In genomic region chr3:158717576-158717975, GRCh38 we compare ENCODE assay signal across 25 cellular contexts. TPM values are rescaled to one million over a fixed set of nuclear protein-coding genes. Genes with fewer than 3 reads are reported as not detected.
DNase-seq lines count a peak whose midpoint lies in the region; ATAC-seq, FAIRE-seq and TF ChIP-seq lines count a peak whose summit lies in the region.
"Had no signal": no experiment of that assay in that cellular context is flagged by ENCODE, and none has a peak within 500 bp of the region (broad histone marks: within the 10 kb centered on the region; RNA-seq: fewer than 3 reads in every experiment).

No MANE protein-coding gene starts in this region.

- no peak overlapping the region for H3K9ac ChIP-seq in IMR-90 (ENCODE audit: low read depth, low read length)
- H3K9ac ChIP-seq in neuronal stem cell (ENCODE audit: low read depth, low read length, poor library complexity): no peak overlapping the region

- 0 out of 2 replicates have a peak, but pooled peaks cover 2% of the 10 kb centered on the region for H3K36me3 ChIP-seq in IMR-90 (ENCODE audit: control insufficient read depth, insufficient read depth, low read length)
- peaks cover 2 to 18% of the 10 kb centered on the region in 2 donors for H3K36me3 ChIP-seq in neuronal stem cell (replicated peaks in 1 of 2; ENCODE audit: control insufficient read depth in 2 of 2, insufficient read depth in 2 of 2, low read length in 2 of 2)
- H3K36me3 ChIP-seq in naive thymus-derived CD4-positive, alpha-beta T cell (ENCODE audit: control insufficient read depth in 2 of 3, insufficient read depth in 3 of 3, low read length in 3 of 3): peaks cover 0 to 9% (median 0%) of the 10 kb centered on the region in 3 experiments
- H3K36me3 ChIP-seq: thyroid gland had no signal

- H3K18ac ChIP-seq in IMR-90 (ENCODE audit: low read depth, low read length) (peak overlapping the region; percentile 8; the same call in 1 of the 2 replicates), neuronal stem cell (ENCODE audit: low read length) (no peak overlapping the region)

- peak overlapping the region; percentile 17 for H3K27ac Mint-ChIP-seq in central memory CD8-positive, alpha-beta T cell (ENCODE audit: low read depth)
- H3K27ac Mint-ChIP-seq in naive thymus-derived CD4-positive, alpha-beta T cell: peak overlapping the region in 3 of 9 donors; percentile 35 to 77 (median 63)
- H3K27ac Mint-ChIP-seq: activated T-cell treated with anti-CD3 and anti-CD28 coated beads, Interleukin-2, amount 50 U/mL, for 72 hours; stimulated activated naive CD8-positive, alpha-beta T cell treated with anti-CD3 and anti-CD28 coated beads, Interleukin-15, Interleukin-2, amounts not matched to agents 100 ng/mL and 50 ng/mL, for 24 hours; T-helper 1 cell treated with Interleukin-12 subunit alpha and Interleukin-12 subunit beta and Interleukin-4 antibody, amounts not matched to agents 30 μg/mL and 1 μg/mL, for 36 hours had no signal

- TF ChIP-seq EP300 in A549 (IDR thresholded peaks at IDR 0.05): no peak

- no peak for TF ChIP-seq RAD21 in A549 (conservative IDR thresholded peaks at IDR 0.05 in 1 of 2, IDR thresholded peaks at IDR 0.05 in 1 of 2)
- TF ChIP-seq RAD21 in IMR-90 (IDR thresholded peaks at IDR 0.05; ENCODE audit: low read length): no peak

- H2BK15ac ChIP-seq in IMR-90 (ENCODE audit: low read depth, low read length) (peak overlapping the region; percentile 1; the same call in 1 of the 3 replicates), neuronal stem cell (ENCODE audit: low read length) (no peak overlapping the region)

- no peak overlapping the region for H3K4me3 Mint-ChIP-seq in central memory CD8-positive, alpha-beta T cell
- H3K4me3 Mint-ChIP-seq in naive thymus-derived CD4-positive, alpha-beta T cell: peak overlapping the region in 1 of 10 donors; percentile 43
- H3K4me3 Mint-ChIP-seq: activated T-cell treated with anti-CD3 and anti-CD28 coated beads, Interleukin-2, amount 50 U/mL, for 72 hours; stimulated activated naive CD8-positive, alpha-beta T cell treated with anti-CD3 and anti-CD28 coated beads, Interleukin-15, Interleukin-2, amounts not matched to agents 100 ng/mL and 50 ng/mL, for 24 hours; T-helper 1 cell treated with Interleukin-12 subunit alpha and Interleukin-12 subunit beta and Interleukin-4 antibody, amounts not matched to agents 30 μg/mL and 1 μg/mL, for 36 hours had no signal

- H3K27ac ChIP-seq in A549 (peak overlapping the region; percentile 38 to 90; a peak in 5 of 6 replicates), IMR-90 (ENCODE audit: insufficient read depth, low read length) (no peak overlapping the region), neuronal stem cell (replicated peaks; ENCODE audit: low read length) (no peak overlapping the region)
- no peak overlapping the region for H3K27ac ChIP-seq in naive thymus-derived CD4-positive, alpha-beta T cell (ENCODE audit: low read depth, low read length)
- H3K27ac ChIP-seq: esophagus muscularis mucosa, gastrocnemius medialis, thyroid gland had no signal

- DNase-seq in A549 (ENCODE audit: low read depth in 1 of 2, low spot score in 1 of 2): no peak
- no peak for DNase-seq in IMR-90
- no peak for DNase-seq in central memory CD8-positive, alpha-beta T cell (ENCODE audit: low spot score in 2 of 2)
- DNase-seq in neuronal stem cell (ENCODE audit: low spot score): no peak
- DNase-seq in RCC 7860 (ENCODE audit: low spot score): no peak
- DNase-seq in cortex of kidney (lab: John Stamatoyannopoulos, UW): no peak
- DNase-seq in naive thymus-derived CD4-positive, alpha-beta T cell: no peak
- DNase-seq: activated T-cell treated with anti-CD3 and anti-CD28 coated beads, Interleukin-2, amount 50 U/mL, for 72 hours; aorta; Caco-2; gastrocnemius medialis; H7; NCI-H2171; nucleus accumbens; retina; SHP77 treated with DMSO at 0.1 percent for 48 hours; stimulated activated CD4-positive, alpha-beta T cell treated with anti-CD3 and anti-CD28 coated beads, Interleukin-4, amount 100 ng/mL, for 24 hours; thyroid gland had no signal

- in situ Hi-C loops in IMR-90 (cut with MboI; ENCODE audit: low sequenced_read_pairs): loop anchor here (25.0 kb wide), 1 partner anchor 1555 kb away; the partner anchor contains the start of gene CCNL1

- H2BK12ac ChIP-seq in neuronal stem cell (ENCODE audit: low read length): no peak overlapping the region

- H2AK5ac ChIP-seq in IMR-90 (ENCODE audit: low read depth, low read length) (peak overlapping the region; percentile 10; the same call in 1 of the 2 replicates), neuronal stem cell (ENCODE audit: low read depth, low read length) (no peak overlapping the region)

- H2BK120ac ChIP-seq in IMR-90 (ENCODE audit: low read depth, low read length): no peak overlapping the region
- no peak overlapping the region for H2BK120ac ChIP-seq in neuronal stem cell (ENCODE audit: low read depth, low read length)

- H2AK9ac ChIP-seq in IMR-90 (replicated peaks; ENCODE audit: low read depth, low read length, poor library complexity): peak overlapping the region; percentile 1

- ATAC-seq in A549 (peak; percentile 33 to 44; a peak in 4 of 6 replicates), IMR-90 (ENCODE audit: low read depth) (no peak), GM19023 (IDR thresholded peaks at IDR 0.05; ENCODE audit: unreplicated experiment) (no peak)
- no peak for ATAC-seq in central memory CD8-positive, alpha-beta T cell (replicated peaks; ENCODE audit: extremely low read depth, poor library complexity, severe bottlenecking)
- ATAC-seq in naive thymus-derived CD4-positive, alpha-beta T cell: no peak
- ATAC-seq: gastrocnemius medialis had no signal

- H3K23ac ChIP-seq in IMR-90 (ENCODE audit: low read depth, low read length): no peak overlapping the region
- H3K23ac ChIP-seq in neuronal stem cell (ENCODE audit: low read depth, low read length, poor library complexity): no peak overlapping the region

- no peaks in the 10 kb centered on the region for H4K20me1 ChIP-seq in IMR-90 (ENCODE audit: insufficient read depth, low read length)

- H2AFZ ChIP-seq in IMR-90 (replicated peaks; ENCODE audit: low read length, poor library complexity) (no peak overlapping the region), neuronal stem cell (ENCODE audit: low read length) (no peak overlapping the region)

- peak overlapping the region; percentile 2; the same call in 1 of the 2 replicates for H3K4ac ChIP-seq in IMR-90 (ENCODE audit: low read depth, low read length)
- no peak overlapping the region for H3K4ac ChIP-seq in neuronal stem cell (ENCODE audit: low read length)

- no peak for FAIRE-seq in A549 (lab: Jason Lieb, UNC)
- FAIRE-seq in RCC 7860 (lab: Jason Lieb, UNC): no peak
- FAIRE-seq: A204.1, islet of Langerhans had no signal

- H2BK20ac ChIP-seq in IMR-90 (ENCODE audit: low read depth, low read length): no peak overlapping the region

- peak overlapping the region in 1 of 2 experiments; percentile 41; a peak in 1 of 4 replicates for H4K8ac ChIP-seq in IMR-90 (ENCODE audit: low read depth in 2 of 2, low read length in 2 of 2)
- no peak overlapping the region for H4K8ac ChIP-seq in neuronal stem cell (ENCODE audit: low read depth, low read length)

- H3K9me3 Mint-ChIP-seq in central memory CD8-positive, alpha-beta T cell: no peaks in the 10 kb centered on the region
- peaks cover 0 to 1% (median 0%) of the 10 kb centered on the region in 11 donors for H3K9me3 Mint-ChIP-seq in naive thymus-derived CD4-positive, alpha-beta T cell
- H3K9me3 Mint-ChIP-seq: activated T-cell treated with anti-CD3 and anti-CD28 coated beads, Interleukin-2, amount 50 U/mL, for 72 hours; stimulated activated naive CD8-positive, alpha-beta T cell treated with anti-CD3 and anti-CD28 coated beads, Interleukin-15, Interleukin-2, amounts not matched to agents 100 ng/mL and 50 ng/mL, for 24 hours; T-helper 1 cell treated with Interleukin-12 subunit alpha and Interleukin-12 subunit beta and Interleukin-4 antibody, amounts not matched to agents 30 μg/mL and 1 μg/mL, for 36 hours had no signal

- dilution Hi-C loops in IMR-90 (cut with HindIII; ENCODE audit: low sequenced_read_pairs, unreplicated experiment): no loop called here

- peaks cover 29% of the 10 kb centered on the region for H3K9me1 ChIP-seq in IMR-90 (ENCODE audit: insufficient read depth, low read length)

- no TSS peak for BruUV-seq in IMR-90 (replicated peaks; lab: Mats Ljungman, UMichigan)

- intact Hi-C loops in IMR-90 (cut with micrococcal nuclease): no loop called here
- intact Hi-C loops in naive thymus-derived CD4-positive, alpha-beta T cell (cut with micrococcal nuclease): loop anchor here in 1 of 2 donors (1.0 kb wide), 1 partner anchor 35 kb away; no protein-coding TSS in a partner anchor

- H3K9me3 ChIP-seq in A549: no peaks in the 10 kb centered on the region
- no peaks in the 10 kb centered on the region for H3K9me3 ChIP-seq in IMR-90 (ENCODE audit: control insufficient read depth, insufficient read depth, low read length)
- no peaks in the 10 kb centered on the region for H3K9me3 ChIP-seq in neuronal stem cell (replicated peaks in 1 of 2; ENCODE audit: control insufficient read depth in 2 of 2, insufficient read depth in 1 of 2, low read depth in 1 of 2, low read length in 2 of 2)
- H3K9me3 ChIP-seq in naive thymus-derived CD4-positive, alpha-beta T cell (ENCODE audit: control insufficient read depth in 2 of 3, low read length in 3 of 3): no peaks in the 10 kb centered on the region
- H3K9me3 ChIP-seq: Caco-2, esophagus muscularis mucosa, gastrocnemius medialis, thyroid gland had no signal

- H3K79me1 ChIP-seq in IMR-90 (ENCODE audit: low read depth in 1 of 2, low read length in 2 of 2): peaks cover 6 to 36% of the 10 kb centered on the region in 2 experiments
- H3K79me1 ChIP-seq in neuronal stem cell (ENCODE audit: low read depth, low read length): no peaks in the 10 kb centered on the region

- peaks cover 4% of the 10 kb centered on the region for H3K36me3 Mint-ChIP-seq in central memory CD8-positive, alpha-beta T cell (ENCODE audit: insufficient read depth)
- H3K36me3 Mint-ChIP-seq in naive thymus-derived CD4-positive, alpha-beta T cell: peaks cover 6 to 30% (median 14%) of the 10 kb centered on the region in 5 donors

- CTCF ChIA-PET in A549 (lab: Yijun Ruan, JAX) (interaction anchor here (0.7 to 12.4 kb wide), 8 partner anchors 10 to 85 kb away, joined by 3 to 71 read pairs (median 4); partner anchors contain the start of genes LXN and MFSD1), IMR-90 (lab: Yijun Ruan, JAX) (interaction anchor here (0.6 to 1.2 kb wide), 3 partner anchors 10 to 71 kb away, joined by 3 to 4 read pairs (median 4); partner anchors contain the start of gene LXN)
- CTCF ChIA-PET in naive thymus-derived CD4-positive, alpha-beta T cell (lab: Charles Lee): interaction anchor here (0.7 to 1.0 kb wide), 2 partner anchors 10 to 14 kb away, joined by 3 to 5 read pairs; no protein-coding TSS in a partner anchor

- WGBS in A549 (ENCODE audit: missing lambda C conversion rate): 94% methylated on average over 2 of the region's 2 CpGs
- no CpG with 5 or more reads among the region's 2 CpGs for WGBS in IMR-90 (ENCODE audit: extremely low coverage in 2 of 2, insufficient read length in 1 of 2), 2 experiments
- no CpG with 5 or more reads among the region's 2 CpGs for whole genome bisulfite sequencing in neuronal stem cell (ENCODE audit: extremely low coverage in 2 of 2, insufficient read length in 2 of 2, insufficient replicate concordance in 1 of 2), 2 donors

- no peak overlapping the region for H2BK5ac ChIP-seq in IMR-90 (ENCODE audit: low read depth, low read length, poor library complexity, severe bottlenecking)
- H2BK5ac ChIP-seq in neuronal stem cell (ENCODE audit: low read length): no peak overlapping the region

- H3K14ac ChIP-seq in IMR-90 (replicated peaks; ENCODE audit: low read depth, low read length) (no peak overlapping the region), neuronal stem cell (ENCODE audit: low read length) (peak overlapping the region; percentile 14)

- H3K27me3 Mint-ChIP-seq in central memory CD8-positive, alpha-beta T cell: no peaks in the 10 kb centered on the region
- no peaks in the 10 kb centered on the region for H3K27me3 Mint-ChIP-seq in naive thymus-derived CD4-positive, alpha-beta T cell
- H3K27me3 Mint-ChIP-seq: stimulated activated naive CD8-positive, alpha-beta T cell treated with anti-CD3 and anti-CD28 coated beads, Interleukin-15, Interleukin-2, amounts not matched to agents 100 ng/mL and 50 ng/mL, for 24 hours had no signal

- POLR2A ChIA-PET in A549 (lab: Yijun Ruan, JAX): no interaction called here
- POLR2A ChIA-PET in IMR-90 (lab: Charles Lee; ENCODE audit: unreplicated experiment): no interaction called here
- POLR2A ChIA-PET in naive thymus-derived CD4-positive, alpha-beta T cell (lab: Charles Lee): no interaction called here

- TF ChIP-seq POLR2A in A549 (IDR thresholded peaks at IDR 0.05; ENCODE audit: low read length) (no peak), IMR-90 (IDR thresholded peaks at IDR 0.05; ENCODE audit: low read depth, low read length) (no peak)

- H3K4me3 ChIP-seq in A549 (no peak overlapping the region), IMR-90 (ENCODE audit: insufficient read depth, low read depth, low read length) (no peak overlapping the region), neuronal stem cell (ENCODE audit: low read length in 2 of 2) (no peak overlapping the region)
- no peak overlapping the region for H3K4me3 ChIP-seq in naive thymus-derived CD4-positive, alpha-beta T cell (ENCODE audit: low read length)
- H3K4me3 ChIP-seq: esophagus muscularis mucosa, gastrocnemius medialis, thyroid gland had no signal

- H3K27me3 ChIP-seq in IMR-90 (ENCODE audit: control insufficient read depth, insufficient read depth, low read length): no peaks in the 10 kb centered on the region
- H3K27me3 ChIP-seq in neuronal stem cell (ENCODE audit: control insufficient read depth in 3 of 3, insufficient read depth in 3 of 3, low read depth in 1 of 3, low read length in 3 of 3): peaks cover 0 to 2% (median 0%) of the 10 kb centered on the region in 3 experiments
- H3K27me3 ChIP-seq in naive thymus-derived CD4-positive, alpha-beta T cell (ENCODE audit: control insufficient read depth in 2 of 2, insufficient read depth in 2 of 2, low read length in 2 of 2): no peaks in the 10 kb centered on the region
- H3K27me3 ChIP-seq: esophagus muscularis mucosa, gastrocnemius medialis, thyroid gland had no signal

- no peak overlapping the region; the same call in 1 of the 2 replicates for H4K5ac ChIP-seq in IMR-90 (ENCODE audit: low read depth, low read length)

- TF ChIP-seq CTCF in A549 (IDR thresholded peaks at IDR 0.05) (no peak), IMR-90 (conservative IDR thresholded peaks at IDR 0.05; ENCODE audit: low read depth, low read length) (no peak)

- H3K4me1 Mint-ChIP-seq in central memory CD8-positive, alpha-beta T cell: peaks cover 22% of the 10 kb centered on the region
- peaks cover 19 to 41% (median 30%) of the 10 kb centered on the region in 7 donors for H3K4me1 Mint-ChIP-seq in naive thymus-derived CD4-positive, alpha-beta T cell

- H3K4me2 ChIP-seq in A549 (peak overlapping the region; percentile 4; the same call in 1 of the 3 replicates), IMR-90 (ENCODE audit: low read depth, low read length) (no peak overlapping the region), neuronal stem cell (ENCODE audit: insufficient read depth, low read length, poor library complexity, severe bottlenecking) (no peak overlapping the region)

- H3K4me1 ChIP-seq in A549 (peaks cover 80% of the 10 kb centered on the region), IMR-90 (ENCODE audit: control insufficient read depth, insufficient read depth, low read length) (peaks cover 29% of the 10 kb centered on the region), neuronal stem cell (ENCODE audit: control insufficient read depth in 2 of 2, insufficient read depth in 1 of 2, low read depth in 1 of 2, low read length in 2 of 2) (peaks cover 0 to 5% of the 10 kb centered on the region in 2 donors)
- peaks cover 9 to 16% of the 10 kb centered on the region in 2 donors for H3K4me1 ChIP-seq in naive thymus-derived CD4-positive, alpha-beta T cell (ENCODE audit: control insufficient read depth in 2 of 2, insufficient read depth in 2 of 2, low read length in 2 of 2)
- H3K4me1 ChIP-seq: Caco-2 had no signal

- H4K91ac ChIP-seq in IMR-90 (ENCODE audit: insufficient read depth, low read depth, low read length): peak overlapping the region; percentile 31; the same call in 1 of the 2 replicates
- no peak overlapping the region for H4K91ac ChIP-seq in neuronal stem cell (ENCODE audit: low read depth, low read length, poor library complexity)

- H3K56ac ChIP-seq in IMR-90 (ENCODE audit: extremely low read depth, insufficient read depth, low read length): no peak overlapping the region

RNA-seq across cellular contexts. Expression of gene RARRES1, which starts 14.7 kb away (rescaled TPM):
- 33.4 and 38.4 TPM in 2 replicates for polyA plus RNA-seq in A549 (2011; rRNA removed)
- polyA plus RNA-seq in A549 (2012; cell fraction: cytosol; rRNA removed): 2.5 and 3.5 TPM in 2 replicates
- polyA plus RNA-seq in A549 (2012; cell fraction: nucleus; rRNA removed): 5.2 and 5.5 TPM in 2 replicates
- 8.5 to 16.6 TPM (median 10.9 TPM) in 3 replicates for polyA plus RNA-seq in A549 (2017; fragmentation: RNase III; extraction: RNeasy Plus Mini Kit Qiagen cat#74134 plus additional on column Dnase treatment)
- 2.9 and 3.5 TPM in 2 replicates for polyA minus RNA-seq in A549 (2011; rRNA and poly(A)+ RNA removed)
- 0.90 and 1.9 TPM in 2 replicates for total RNA-seq in IMR-90 (2012; rRNA removed)
- polyA plus RNA-seq in IMR-90 (2012; rRNA removed): 2.6 and 3.0 TPM in 2 replicates
- 1.9 and 11.6 TPM in 2 replicates for polyA plus RNA-seq in IMR-90 (2012; cell fraction: cytosol; rRNA removed)
- polyA plus RNA-seq in IMR-90 (2012; cell fraction: nucleus; rRNA removed; ENCODE audit: low replicate concordance): 3.8 and 4.0 TPM in 2 replicates
- 0.89 TPM for polyA plus RNA-seq in neuronal stem cell (2013, experiment 1 of 2)
- polyA plus RNA-seq in neuronal stem cell (2013, experiment 2 of 2): 0.96 TPM
- not detected for total RNA-seq in naive thymus-derived CD4-positive, alpha-beta T cell
- polyA plus RNA-seq in naive thymus-derived CD4-positive, alpha-beta T cell: not detected
- total RNA-seq: activated naive CD4-positive, alpha-beta T cell treated with anti-CD3 and anti-CD28 coated beads, Interleukin-2, amount 50 U/mL, for 72 hours; H7 had no signal

RNA-seq across cellular contexts. Expression of gene LXN, which starts 45.1 kb away (rescaled TPM):
- 131 and 135 TPM in 2 replicates for polyA plus RNA-seq in A549 (2011; rRNA removed)
- 40.2 and 45.0 TPM in 2 replicates for polyA plus RNA-seq in A549 (2012; cell fraction: cytosol; rRNA removed)
- 18.5 and 19.1 TPM in 2 replicates for polyA plus RNA-seq in A549 (2012; cell fraction: nucleus; rRNA removed)
- 36.5 to 51.8 TPM (median 37.9 TPM) in 3 replicates for polyA plus RNA-seq in A549 (2017; fragmentation: RNase III; extraction: RNeasy Plus Mini Kit Qiagen cat#74134 plus additional on column Dnase treatment)
- 20.4 and 31.8 TPM in 2 replicates for polyA minus RNA-seq in A549 (2011; rRNA and poly(A)+ RNA removed)
- total RNA-seq in IMR-90 (2012; rRNA removed): 83.0 and 93.6 TPM in 2 replicates
- polyA plus RNA-seq in IMR-90 (2012; rRNA removed): 134 and 155 TPM in 2 replicates
- 39.5 and 71.9 TPM in 2 replicates for polyA plus RNA-seq in IMR-90 (2012; cell fraction: cytosol; rRNA removed)
- 16.2 and 67.7 TPM in 2 replicates for polyA plus RNA-seq in IMR-90 (2012; cell fraction: nucleus; rRNA removed; ENCODE audit: low replicate concordance)
- polyA plus RNA-seq in neuronal stem cell (2013, experiment 1 of 2): 8.8 TPM
- 9.7 TPM for polyA plus RNA-seq in neuronal stem cell (2013, experiment 2 of 2)
- total RNA-seq in naive thymus-derived CD4-positive, alpha-beta T cell: 10 to 100 TPM in 1 of 5 experiments, 1 to 10 TPM in 4; 2.1 to 10.9 (median 6.0) TPM
- polyA plus RNA-seq in naive thymus-derived CD4-positive, alpha-beta T cell: 10 to 100 TPM; 15.9 to 18.8 TPM
- total RNA-seq: Caco-2 had no signal

Comparison
In these comparisons a context has a peak if more than half of its experiments do, and no peak if none do; other contexts are left out.
1. ATAC-seq: peak in A549 (2 of 2); none in IMR-90 (single experiment), central memory CD8-positive, alpha-beta T cell (single experiment), GM19023 (single experiment) and naive thymus-derived CD4-positive, alpha-beta T cell (single experiment).
2. H3K27ac ChIP-seq: peak in A549 (2 of 2); none in IMR-90 (single experiment), neuronal stem cell (single experiment) and naive thymus-derived CD4-positive, alpha-beta T cell (single experiment).